Comparison of ENCODE assay signal across 8 cellular contexts in the genomic region with DNA sequence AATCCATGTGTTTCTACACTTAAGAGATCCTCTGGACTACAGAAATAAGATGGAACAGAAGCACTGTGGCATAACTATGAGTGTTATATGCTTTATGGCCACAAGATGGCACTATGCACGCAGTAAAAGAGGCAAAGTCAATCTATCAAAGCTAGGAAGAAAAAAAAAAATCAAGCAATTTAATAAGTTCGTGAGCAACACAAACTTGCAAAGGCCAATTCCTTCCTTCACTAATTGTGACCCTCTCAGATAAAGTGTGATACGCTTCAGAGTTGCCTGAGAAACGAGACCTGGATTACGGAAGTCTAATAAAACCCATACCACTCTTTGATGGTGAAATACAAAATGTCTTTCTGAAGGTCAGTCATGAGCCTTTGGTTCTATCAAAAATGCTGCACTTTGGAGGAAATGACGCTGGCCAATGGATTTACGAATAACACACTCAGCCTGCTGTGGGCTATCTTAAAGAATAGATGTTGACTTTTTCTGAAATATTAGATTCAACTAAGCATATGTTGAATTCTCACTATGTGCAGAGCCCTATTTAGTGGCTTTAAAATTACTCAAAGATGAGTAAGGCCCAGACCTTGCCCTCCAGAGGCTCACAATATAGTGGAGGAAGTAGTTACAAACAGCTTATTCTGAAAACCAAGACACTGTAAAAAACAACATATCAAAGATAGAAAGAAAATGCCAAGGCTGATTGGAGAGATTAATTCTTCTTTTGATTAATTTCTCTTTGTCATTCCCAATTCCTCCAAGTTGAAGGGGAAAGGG. TPM values are rescaled to one million over a fixed set of nuclear protein-coding genes. Genes with fewer than 3 reads are reported as not detected.
DNase-seq lines count a peak whose midpoint lies in the region; ATAC-seq lines count a peak whose summit lies in the region.

No MANE protein-coding gene starts in this region.

- DNase-seq in CD4-positive, alpha-beta memory T cell, result peak; percentile 41 to 51 (median 44)
- DNase-seq in NCI-H748 treated with DMSO at 0.1 percent for 48 hours (lab: John Stamatoyannopoulos, UW), result peak; percentile 72
- DNase-seq in adipocyte (ENCODE audit: low read depth), result peak; percentile 79
- no peak for DNase-seq in left cardiac atrium
- peak; percentile 76 for DNase-seq in renal cortical epithelial cell (ENCODE audit: low read depth)
- no peak for DNase-seq in UCSD-AML1 (lab: John Stamatoyannopoulos, UW; ENCODE audit: unreplicated experiment)

- POLR2A ChIA-PET in CD4-positive, alpha-beta memory T cell (lab: Charles Lee; ENCODE audit: partially characterized antibody), result no interaction called here

- CTCF ChIA-PET in CD4-positive, alpha-beta memory T cell (lab: Charles Lee; ENCODE audit: partially characterized antibody), result interaction anchor here (0.9 to 3.9 kb wide), 13 partner anchors 8 to 601 kb away, joined by 3 to 48 read pairs (median 4); no protein-coding TSS in a partner anchor

- H3K27ac ChIP-seq in CD4-positive, alpha-beta memory T cell (ENCODE audit: low read depth, low read length), result no peak overlapping the region

- no peaks in the 10 kb centered on the region for H3K27me3 ChIP-seq in CD4-positive, alpha-beta memory T cell (ENCODE audit: insufficient read depth, low read length)
- H3K27me3 ChIP-seq in adipocyte (replicated peaks; ENCODE audit: control insufficient read depth, insufficient read depth, low read length), result peaks cover 12% of the 10 kb centered on the region

- H3K4me1 ChIP-seq in CD4-positive, alpha-beta memory T cell (ENCODE audit: insufficient read depth, low read length), result no peaks in the 10 kb centered on the region
- no peaks in the 10 kb centered on the region for H3K4me1 ChIP-seq in adipocyte (ENCODE audit: control insufficient read depth, insufficient read depth, low read length)

- H3K4me1 Mint-ChIP-seq in CD4-positive, alpha-beta memory T cell, result peaks cover 0 to 2% (median 1%) of the 10 kb centered on the region in 4 donors

- H3K36me3 ChIP-seq in CD4-positive, alpha-beta memory T cell (ENCODE audit: insufficient read depth, low read length), result no peaks in the 10 kb centered on the region
- H3K36me3 ChIP-seq in adipocyte (ENCODE audit: control insufficient read depth, insufficient read depth, low read length, severe bottlenecking), result no peaks in the 10 kb centered on the region

- H3K9me3 Mint-ChIP-seq in CD4-positive, alpha-beta memory T cell, result peaks cover 0 to 2% (median 0%) of the 10 kb centered on the region in 8 donors

- intact Hi-C loops in CD4-positive, alpha-beta memory T cell (cut with micrococcal nuclease), result loop anchor here (2.0 to 5.0 kb wide), 2 partner anchors 401 to 421 kb away; no protein-coding TSS in a partner anchor
- intact Hi-C loops in left cardiac atrium (cut with DNase I), result loop anchor here (2.0 to 10.0 kb wide), 4 partner anchors 71 to 261 kb away; no protein-coding TSS in a partner anchor

- no peaks in the 10 kb centered on the region for H3K36me3 Mint-ChIP-seq in CD4-positive, alpha-beta memory T cell

- H3K4me3 ChIP-seq in CD4-positive, alpha-beta memory T cell (ENCODE audit: low read length in 2 of 2), result no peak overlapping the region
- H3K4me3 ChIP-seq in adipocyte (ENCODE audit: low read length), result peak overlapping the region; percentile 12

- peaks cover 11 to 12% of the 10 kb centered on the region in 2 donors for H3K27me3 Mint-ChIP-seq in CD4-positive, alpha-beta memory T cell

- H3K27ac Mint-ChIP-seq in CD4-positive, alpha-beta memory T cell, result no peak overlapping the region

- peak overlapping the region in 1 of 8 donors; percentile 35 for H3K4me3 Mint-ChIP-seq in CD4-positive, alpha-beta memory T cell

- ATAC-seq in GM18511 (IDR thresholded peaks at IDR 0.05; ENCODE audit: unreplicated experiment) (peak; percentile 72), HG03175 (IDR thresholded peaks at IDR 0.05; ENCODE audit: unreplicated experiment) (peak; percentile 74), left cardiac atrium (peak; percentile 72 to 73)

- H3K9me3 ChIP-seq in CD4-positive, alpha-beta memory T cell (ENCODE audit: control insufficient read depth in 1 of 2, low read length in 2 of 2), result no peaks in the 10 kb centered on the region
- no peaks in the 10 kb centered on the region for H3K9me3 ChIP-seq in adipocyte (ENCODE audit: control insufficient read depth, low read length)

- H3K9ac ChIP-seq in adipocyte (ENCODE audit: low read length), result no peak overlapping the region

RNA-seq across cellular contexts. Expression of a gene that starts 35.5 kb away (rescaled TPM):
- not detected for total RNA-seq in CD4-positive, alpha-beta memory T cell
- polyA plus RNA-seq in CD4-positive, alpha-beta memory T cell, result not detected
- total RNA-seq in left cardiac atrium (under 1 TPM in 1 of 2 donors, not detected in 1; 0.34 TPM), renal cortical epithelial cell (not detected in 2 replicates)

RNA-seq across cellular contexts. Expression of a gene that starts 58.2 kb away (rescaled TPM):
- not detected for total RNA-seq in CD4-positive, alpha-beta memory T cell
- polyA plus RNA-seq in CD4-positive, alpha-beta memory T cell, result not detected
- total RNA-seq in left cardiac atrium, result 10 to 100 TPM; 47.5 to 51.0 TPM
- 111 and 134 TPM in 2 replicates for total RNA-seq in renal cortical epithelial cell

Comparison
In these comparisons a context has a peak if more than half of its experiments do, and no peak if none do; other contexts are left out.
1. DNase-seq: peak in CD4-positive, alpha-beta memory T cell (5 of 5), NCI-H748 treated with DMSO at 0.1 percent for 48 hours (single experiment), adipocyte (single experiment) and renal cortical epithelial cell (single experiment); none in left cardiac atrium (single experiment) and UCSD-AML1 (single experiment).
2. RNA of a gene that starts 58.2 kb away (total RNA-seq): 111 to 134 TPM in renal cortical epithelial cell and 47.5 to 51.0 TPM in left cardiac atrium; not detected in CD4-positive, alpha-beta memory T cell; every median in the first group is over 10 times any median in the second.
3. Peak in every context shown above with its lines, with median percentiles within 50 percentile points of each other: ATAC-seq.